Comparison of ENCODE assay signal across 12 cellular contexts in genomic region chr2:22281033-22281432, GRCh38.
DNase-seq lines count a peak whose midpoint lies in the region; ATAC-seq and TF ChIP-seq lines count a peak whose summit lies in the region.
"Had no signal": no experiment of that assay in that cellular context is flagged by ENCODE, and none has a peak within 500 bp of the region (broad histone marks: within the 10 kb centered on the region; RNA-seq: fewer than 3 reads in every experiment).

No MANE protein-coding gene starts in this region.

- intact Hi-C loops in right lobe of liver (cut with DNase I), result no loop called here
- intact Hi-C loops in activated CD4-positive, alpha-beta memory T cell treated with anti-CD3 and anti-CD28 coated beads for 36 hours (cut with micrococcal nuclease), result no loop called here

- no peak overlapping the region for H3K27ac ChIP-seq in right lobe of liver
- H3K27ac ChIP-seq: stomach had no signal

- TF ChIP-seq POLR2A in right lobe of liver (IDR thresholded peaks at IDR 0.05), result no peak

- no peak overlapping the region for H3K27ac Mint-ChIP-seq in activated CD4-positive, alpha-beta memory T cell treated with anti-CD3 and anti-CD28 coated beads for 36 hours

- CTCF ChIA-PET in activated CD4-positive, alpha-beta memory T cell treated with anti-CD3 and anti-CD28 coated beads for 36 hours (lab: Charles Lee), result no interaction called here

- H3K36me3 ChIP-seq in right lobe of liver, result no peaks in the 10 kb centered on the region
- H3K36me3 ChIP-seq: stomach had no signal

- H3K4me1 ChIP-seq in right lobe of liver, result peaks cover 0 to 15% (median 7%) of the 10 kb centered on the region in 4 donors

- no peaks in the 10 kb centered on the region for H3K36me3 Mint-ChIP-seq in activated CD4-positive, alpha-beta memory T cell treated with anti-CD3 and anti-CD28 coated beads for 36 hours

- DNase-seq in DMS153 (lab: John Stamatoyannopoulos, UW) (peak; percentile 57), NCI-H128 (lab: John Stamatoyannopoulos, UW; ENCODE audit: unreplicated experiment) (peak; percentile 19), amniotic epithelial cell (ENCODE audit: low read depth) (peak; percentile 29), right lobe of liver (peak in 1 of 3 donors; percentile 42), NCI-H2029 (lab: John Stamatoyannopoulos, UW) (no peak)
- DNase-seq in effector CD8-positive, alpha-beta T cell (lab: John Stamatoyannopoulos, UW), result no peak
- DNase-seq in activated CD4-positive, alpha-beta memory T cell treated with anti-CD3 and anti-CD28 coated beads for 36 hours, result no peak
- DNase-seq: aorta, DND-41, NCI-H187 treated with DMSO at 0.1 percent for 48 hours, stomach had no signal

- TF ChIP-seq CTCF in right lobe of liver (IDR thresholded peaks at IDR 0.05), result no peak

- H3K4me1 Mint-ChIP-seq in activated CD4-positive, alpha-beta memory T cell treated with anti-CD3 and anti-CD28 coated beads for 36 hours (ENCODE audit: low read depth), result no peaks in the 10 kb centered on the region

- H3K9me3 ChIP-seq in right lobe of liver, result no peaks in the 10 kb centered on the region
- H3K9me3 ChIP-seq: stomach had no signal

- no peaks in the 10 kb centered on the region for H3K27me3 ChIP-seq in right lobe of liver
- H3K27me3 ChIP-seq: stomach had no signal

- no peak overlapping the region for H3K4me3 ChIP-seq in right lobe of liver
- H3K4me3 ChIP-seq: stomach had no signal

- H3K27me3 Mint-ChIP-seq in activated CD4-positive, alpha-beta memory T cell treated with anti-CD3 and anti-CD28 coated beads for 36 hours, result no peaks in the 10 kb centered on the region

- peaks cover 11% of the 10 kb centered on the region for H3K9me3 Mint-ChIP-seq in activated CD4-positive, alpha-beta memory T cell treated with anti-CD3 and anti-CD28 coated beads for 36 hours

- POLR2A ChIA-PET in activated CD4-positive, alpha-beta memory T cell treated with anti-CD3 and anti-CD28 coated beads for 36 hours (lab: Charles Lee), result no interaction called here

- 28% methylated on average over 4 of the region's 4 CpGs for WGBS in right lobe of liver (ENCODE audit: insufficient coverage, low coverage, low lambda C conversion rate, missing lambda C conversion rate)

- H3K4me3 Mint-ChIP-seq in activated CD4-positive, alpha-beta memory T cell treated with anti-CD3 and anti-CD28 coated beads for 36 hours, result no peak overlapping the region

- peak; percentile 24 to 90 (median 56) for ATAC-seq in right lobe of liver
- ATAC-seq in GM21786 (IDR thresholded peaks at IDR 0.05; ENCODE audit: unreplicated experiment), result no peak

Comparison
In these comparisons a context has a peak if more than half of its experiments do, and no peak if none do; other contexts are left out.
1. DNase-seq: peak in DMS153 (single experiment), NCI-H128 (single experiment) and amniotic epithelial cell (single experiment); none in NCI-H2029 (single experiment), effector CD8-positive, alpha-beta T cell (single experiment) and activated CD4-positive, alpha-beta memory T cell treated with anti-CD3 and anti-CD28 coated beads for 36 hours (single experiment).